In genomic region chr4:138238521-138239292, GRCh38 we compare ENCODE assay signal across 2 cellular contexts.
TF ChIP-seq lines count a peak whose summit lies in the region.

No MANE protein-coding gene starts in this region.

TF ChIP-seq in SK-N-SH, 30 proteins besides CTCF, POLR2A, EP300 and RAD21 (continued from another document):
- TF ChIP-seq PBX3 (IDR thresholded peaks at IDR 0.05), result no peak
- no peak for TF ChIP-seq YY1 (IDR thresholded peaks at IDR 0.05; ENCODE audit: low read depth)
- no peak for TF ChIP-seq MEF2A (IDR thresholded peaks at IDR 0.05; ENCODE audit: borderline replicate concordance, low read depth)
- no peak for TF ChIP-seq REST (IDR thresholded peaks at IDR 0.05; ENCODE audit: low read depth, low read length)
- no peak for TF ChIP-seq SIN3A (IDR thresholded peaks at IDR 0.05; ENCODE audit: borderline replicate concordance, low read depth, low read length)
- TF ChIP-seq MXI1 (IDR thresholded peaks at IDR 0.05; ENCODE audit: low read depth, low read length), result no peak
TF ChIP-seq in SK-N-SH: peak in this region for 0.

TF ChIP-seq in SK-N-SH treated with all-trans-retinoic acid at 6 μM for 48 hours, 23 proteins besides CTCF, POLR2A, EP300 and RAD21 (continued from another document):
- TF ChIP-seq PATZ1 (CRISPR knock-in tag; IDR thresholded peaks at IDR 0.05; ENCODE audit: borderline replicate concordance), result no peak
